Comparison of ENCODE assay signal across 22 cellular contexts in genomic region chr4:44632089-44632488, GRCh38. TPM values are rescaled to one million over a fixed set of nuclear protein-coding genes. Genes with fewer than 3 reads are reported as not detected.
A peak's percentile ranks its signal among the peaks of the same experiment; 100 is the strongest.
DNase-seq lines count a peak whose midpoint lies in the region; ATAC-seq, FAIRE-seq and TF ChIP-seq lines count a peak whose summit lies in the region.
"Had no signal": no experiment of that assay in that cellular context is flagged by ENCODE, and none has a peak within 500 bp of the region (broad histone marks: within the 10 kb centered on the region; RNA-seq: fewer than 3 reads in every experiment).

No MANE protein-coding gene starts in this region.

- H4K20me1 ChIP-seq in DND-41 (ENCODE audit: insufficient read depth, low read length): no peaks in the 10 kb centered on the region
- H4K20me1 ChIP-seq: BLaER1 had no signal

- H3K4me3 ChIP-seq in DND-41 (ENCODE audit: low read depth in 1 of 2, low read length in 2 of 2): no peak overlapping the region
- H3K4me3 ChIP-seq in fibroblast of pulmonary artery (replicated peaks; ENCODE audit: low read depth, low read length): no peak overlapping the region
- no peak overlapping the region for H3K4me3 ChIP-seq in right lobe of liver
- H3K4me3 ChIP-seq: BLaER1, heart left ventricle, ovary, Peyer's patch, vagina had no signal

- H3K9ac ChIP-seq in DND-41 (ENCODE audit: low read depth, low read length): no peak overlapping the region
- H3K9ac ChIP-seq: BLaER1 had no signal

- no peak overlapping the region for H3K4me2 ChIP-seq in DND-41 (ENCODE audit: insufficient read depth, low read length)
- H3K4me2 ChIP-seq: BLaER1 had no signal

- H3K36me3 ChIP-seq in DND-41 (ENCODE audit: insufficient read depth, low read length) (no peaks in the 10 kb centered on the region), right lobe of liver (no peaks in the 10 kb centered on the region)
- H3K36me3 ChIP-seq: BLaER1, heart left ventricle, ovary, Peyer's patch, vagina had no signal

- WGBS in right lobe of liver (ENCODE audit: insufficient coverage, low coverage, low lambda C conversion rate, missing lambda C conversion rate): 66% methylated on average over 4 of the region's 4 CpGs

- no peaks in the 10 kb centered on the region for H3K4me1 ChIP-seq in DND-41 (ENCODE audit: insufficient read depth, low read length)
- peaks cover 0 to 6% (median 0%) of the 10 kb centered on the region in 4 donors for H3K4me1 ChIP-seq in right lobe of liver
- H3K4me1 ChIP-seq: BLaER1, heart left ventricle, Peyer's patch, vagina had no signal

- no peak overlapping the region for H2AFZ ChIP-seq in DND-41 (ENCODE audit: low read depth, low read length)

- ATAC-seq in DND-41 (ENCODE audit: insufficient read depth, low read depth) (no peak), HG02885 (IDR thresholded peaks at IDR 0.05; ENCODE audit: poor library complexity, unreplicated experiment) (no peak), right lobe of liver (no peak)
- no peak for ATAC-seq in activated CD4-positive, CD25-positive, alpha-beta regulatory T cell treated with anti-CD3 and anti-CD28 coated beads, Interleukin-2, amount 50 U/mL, for 24 hours
- ATAC-seq: heart left ventricle; stimulated activated naive CD8-positive, alpha-beta T cell treated with anti-CD3 and anti-CD28 coated beads, Interleukin-15, amount 100 ng/mL, for 72 hours had no signal

- H3K27ac ChIP-seq in DND-41 (ENCODE audit: low read length): no peak overlapping the region
- H3K27ac ChIP-seq in right lobe of liver: no peak overlapping the region
- H3K27ac ChIP-seq: BLaER1, heart left ventricle, ovary, Peyer's patch, vagina had no signal

- DNase-seq in DND-41 (no peak), RKO (ENCODE audit: low spot score) (peak; percentile 9), fibroblast of pulmonary artery (ENCODE audit: low read depth) (peak; percentile 1), right lobe of liver (no peak)
- DNase-seq in effector CD8-positive, alpha-beta T cell (lab: John Stamatoyannopoulos, UW): no peak
- DNase-seq: activated CD4-positive, CD25-positive, alpha-beta regulatory T cell; activated naive CD4-positive, alpha-beta T cell treated with anti-CD3 and anti-CD28 coated beads for 36 hours; heart left ventricle; kidney glomerular epithelial cell; NCI-H1417 treated with DMSO at 0.1 percent for 48 hours; ovary; Peyer's patch; stimulated activated naive CD8-positive, alpha-beta T cell treated with anti-CD3 and anti-CD28 coated beads, Interleukin-15, amount 100 ng/mL, for 72 hours had no signal

- H3K79me2 ChIP-seq in DND-41 (ENCODE audit: insufficient read depth, low read length): no peaks in the 10 kb centered on the region

- no peaks in the 10 kb centered on the region for H3K9me3 ChIP-seq in DND-41 (ENCODE audit: insufficient read depth, low read length, severe bottlenecking)
- no peaks in the 10 kb centered on the region for H3K9me3 ChIP-seq in right lobe of liver
- H3K9me3 ChIP-seq: BLaER1, heart left ventricle, ovary, Peyer's patch, vagina had no signal

- TF ChIP-seq POLR2A in right lobe of liver (IDR thresholded peaks at IDR 0.05): no peak

- TF ChIP-seq CTCF in DND-41 (IDR thresholded peaks at IDR 0.05; ENCODE audit: borderline replicate concordance, extremely low read depth, low read length, poor library complexity, severe bottlenecking): peak; percentile 27
- peak; percentile 31 for TF ChIP-seq CTCF in fibroblast of pulmonary artery (IDR thresholded peaks at IDR 0.05; ENCODE audit: low read length, missing control alignments)
- TF ChIP-seq CTCF in right lobe of liver (IDR thresholded peaks at IDR 0.05): no peak

- no peaks in the 10 kb centered on the region for H3K27me3 ChIP-seq in DND-41 (ENCODE audit: insufficient read depth, low read length, poor library complexity)
- no peaks in the 10 kb centered on the region for H3K27me3 ChIP-seq in right lobe of liver
- H3K27me3 ChIP-seq: BLaER1, heart left ventricle, ovary, Peyer's patch, vagina had no signal

- FAIRE-seq in A204.1 (lab: Jason Lieb, UNC): peak; percentile 91

- intact Hi-C loops in right lobe of liver (cut with DNase I): no loop called here

RNA-seq across cellular contexts. Expression of gene YIPF7, which starts 19.3 kb away (rescaled TPM):
- not detected for total RNA-seq in right lobe of liver
- total RNA-seq: activated naive CD4-positive, alpha-beta T cell treated with anti-CD3 and anti-CD28 coated beads for 36 hours; Daoy; mononuclear cell; NCI-H460; Peyer's patch; T-helper 1 cell treated with Interleukin-12 subunit alpha and Interleukin-12 subunit beta and Interleukin-4 antibody, amounts not matched to agents 30 ng/mL and 1 ng/mL, for 36 hours; vagina had no signal

RNA-seq across cellular contexts. Expression of gene GUF1, which starts 46.1 kb away (rescaled TPM):
- total RNA-seq in right lobe of liver: 10 to 100 TPM in 4 of 6 experiments, 1 to 10 TPM in 2; 8.8 to 17.2 (median 11.2) TPM

Comparison
In these comparisons a context has a peak if more than half of its experiments do, and no peak if none do; other contexts are left out.
1. DNase-seq: peak in RKO (single experiment) and fibroblast of pulmonary artery (single experiment); none in DND-41 (single experiment), effector CD8-positive, alpha-beta T cell (single experiment) and right lobe of liver (0 of 3).
2. CTCF ChIP-seq: peak in DND-41 (single experiment) and fibroblast of pulmonary artery (single experiment); none in right lobe of liver (0 of 4).